ENCODE assay signal across 1 cellular context in the genomic region with DNA sequence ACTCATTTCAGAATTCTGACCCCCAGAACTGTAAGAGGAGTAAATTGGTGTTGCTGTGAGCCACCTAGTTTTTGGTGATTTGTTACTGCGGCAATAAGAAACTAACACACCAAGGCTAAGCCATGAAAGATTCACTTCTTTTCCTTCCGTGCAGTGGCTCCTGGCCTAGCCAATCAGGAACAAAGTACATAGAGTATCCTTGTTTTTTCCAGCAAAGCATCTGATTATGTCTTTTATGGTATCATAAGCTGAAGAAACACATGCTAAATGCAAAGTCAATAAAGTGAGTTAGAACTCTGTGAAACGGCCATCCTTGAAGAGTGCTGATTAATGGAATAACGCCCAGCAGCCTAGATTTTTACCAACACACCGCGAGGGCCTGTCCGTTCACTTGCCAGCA.
TF ChIP-seq lines count a peak whose summit lies in the region.

No MANE protein-coding gene starts in this region.

TF ChIP-seq in GM23338, 12 proteins besides CTCF, POLR2A, EP300 and RAD21:
- TF ChIP-seq, protein P1, sequence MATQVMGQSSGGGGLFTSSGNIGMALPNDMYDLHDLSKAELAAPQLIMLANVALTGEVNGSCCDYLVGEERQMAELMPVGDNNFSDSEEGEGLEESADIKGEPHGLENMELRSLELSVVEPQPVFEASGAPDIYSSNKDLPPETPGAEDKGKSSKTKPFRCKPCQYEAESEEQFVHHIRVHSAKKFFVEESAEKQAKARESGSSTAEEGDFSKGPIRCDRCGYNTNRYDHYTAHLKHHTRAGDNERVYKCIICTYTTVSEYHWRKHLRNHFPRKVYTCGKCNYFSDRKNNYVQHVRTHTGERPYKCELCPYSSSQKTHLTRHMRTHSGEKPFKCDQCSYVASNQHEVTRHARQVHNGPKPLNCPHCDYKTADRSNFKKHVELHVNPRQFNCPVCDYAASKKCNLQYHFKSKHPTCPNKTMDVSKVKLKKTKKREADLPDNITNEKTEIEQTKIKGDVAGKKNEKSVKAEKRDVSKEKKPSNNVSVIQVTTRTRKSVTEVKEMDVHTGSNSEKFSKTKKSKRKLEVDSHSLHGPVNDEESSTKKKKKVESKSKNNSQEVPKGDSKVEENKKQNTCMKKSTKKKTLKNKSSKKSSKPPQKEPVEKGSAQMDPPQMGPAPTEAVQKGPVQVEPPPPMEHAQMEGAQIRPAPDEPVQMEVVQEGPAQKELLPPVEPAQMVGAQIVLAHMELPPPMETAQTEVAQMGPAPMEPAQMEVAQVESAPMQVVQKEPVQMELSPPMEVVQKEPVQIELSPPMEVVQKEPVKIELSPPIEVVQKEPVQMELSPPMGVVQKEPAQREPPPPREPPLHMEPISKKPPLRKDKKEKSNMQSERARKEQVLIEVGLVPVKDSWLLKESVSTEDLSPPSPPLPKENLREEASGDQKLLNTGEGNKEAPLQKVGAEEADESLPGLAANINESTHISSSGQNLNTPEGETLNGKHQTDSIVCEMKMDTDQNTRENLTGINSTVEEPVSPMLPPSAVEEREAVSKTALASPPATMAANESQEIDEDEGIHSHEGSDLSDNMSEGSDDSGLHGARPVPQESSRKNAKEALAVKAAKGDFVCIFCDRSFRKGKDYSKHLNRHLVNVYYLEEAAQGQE (IDR thresholded peaks at IDR 0.05; ENCODE audit: unreplicated experiment), result no peak
- no peak for TF ChIP-seq CREB1 (CRISPR knock-in tag; IDR thresholded peaks at IDR 0.05; ENCODE audit: low read depth)
TF ChIP-seq in GM23338: peak in this region for 0.
